21 cellular contexts compared by ENCODE assay signal in genomic region chr12:122310636-122311035, GRCh38.
"Had no signal": no experiment of that assay in that cellular context is flagged by ENCODE, and none has a peak within 500 bp of the region (broad histone marks: within the 10 kb centered on the region; RNA-seq: fewer than 3 reads in every experiment).

No MANE protein-coding gene starts in this region.

- H3K27ac ChIP-seq: adrenal gland, cardiac muscle cell, colonic mucosa, esophagus squamous epithelium, neutrophil, right atrium auricular region, skin epidermis had no signal

- H3K27me3 Mint-ChIP-seq: activated CD4-positive, alpha-beta memory T cell treated with anti-CD3 and anti-CD28 coated beads, Interleukin-2, amount 10 ng/mL, durations not matched to agents 7 days and 5 days; activated CD4-positive, alpha-beta T cell treated with anti-CD3 and anti-CD28 coated beads for 36 hours; activated naive CD4-positive, alpha-beta T cell treated with anti-CD3 and anti-CD28 coated beads, Interleukin-2, amount 50 U/mL, for 24 hours; activated T-cell treated with anti-CD3 and anti-CD28 coated beads, Interleukin-2, amount 50 U/mL, for 24 hours; naive thymus-derived CD4-positive, alpha-beta T cell; T-helper 17 cell had no signal

- H3K9me3 Mint-ChIP-seq: activated CD4-positive, alpha-beta memory T cell treated with anti-CD3 and anti-CD28 coated beads, Interleukin-2, amount 10 ng/mL, durations not matched to agents 7 days and 5 days; activated naive CD4-positive, alpha-beta T cell treated with anti-CD3 and anti-CD28 coated beads, Interleukin-2, amount 50 U/mL, for 24 hours; activated T-cell treated with anti-CD3 and anti-CD28 coated beads, Interleukin-2, amount 50 U/mL, for 24 hours; naive thymus-derived CD4-positive, alpha-beta T cell had no signal

- H3K36me3 ChIP-seq: colonic mucosa had no signal

- H3K9me3 ChIP-seq: adrenal gland, colonic mucosa, esophagus squamous epithelium, neutrophil, right atrium auricular region had no signal

- DNase-seq: activated CD4-positive, alpha-beta memory T cell treated with anti-CD3 and anti-CD28 coated beads, Interleukin-2, amount 10 ng/mL, durations not matched to agents 7 days and 5 days; activated CD4-positive, alpha-beta T cell treated with anti-CD3 and anti-CD28 coated beads for 36 hours; activated effector memory CD4-positive, alpha-beta T cell treated with Interleukin-2 at 50 U/mL for 16 hours; activated T-cell treated with anti-CD3 and anti-CD28 coated beads, Interleukin-2, amount 50 U/mL, for 24 hours; adrenal gland; colonic mucosa; effector CD4-positive, alpha-beta T cell; esophagus squamous epithelium; foreskin fibroblast; naive thymus-derived CD4-positive, alpha-beta T cell; stimulated activated CD4-positive, alpha-beta T cell treated with anti-CD3 and anti-CD28 coated beads, Interleukin-4, amount 100 ng/mL, for 24 hours; stimulated activated naive CD4-positive, alpha-beta T cell treated with Interleukin-2 at 50 U/mL for 16 hours; substantia nigra; T-helper 17 cell; trophoblast cell had no signal

- H3K4me1 ChIP-seq: colonic mucosa, esophagus squamous epithelium, right atrium auricular region had no signal

- H3K4me3 Mint-ChIP-seq: activated CD4-positive, alpha-beta memory T cell treated with anti-CD3 and anti-CD28 coated beads, Interleukin-2, amount 10 ng/mL, durations not matched to agents 7 days and 5 days; activated CD4-positive, alpha-beta T cell treated with anti-CD3 and anti-CD28 coated beads for 36 hours; activated naive CD4-positive, alpha-beta T cell treated with anti-CD3 and anti-CD28 coated beads, Interleukin-2, amount 50 U/mL, for 24 hours; activated T-cell treated with anti-CD3 and anti-CD28 coated beads, Interleukin-2, amount 50 U/mL, for 24 hours; naive thymus-derived CD4-positive, alpha-beta T cell; T-helper 17 cell had no signal

- H3K27ac Mint-ChIP-seq: activated CD4-positive, alpha-beta memory T cell treated with anti-CD3 and anti-CD28 coated beads, Interleukin-2, amount 10 ng/mL, durations not matched to agents 7 days and 5 days; activated CD4-positive, alpha-beta T cell treated with anti-CD3 and anti-CD28 coated beads for 36 hours; activated naive CD4-positive, alpha-beta T cell treated with anti-CD3 and anti-CD28 coated beads, Interleukin-2, amount 50 U/mL, for 24 hours; T-helper 17 cell had no signal

- H3K4me3 ChIP-seq: adrenal gland, cardiac muscle cell, colonic mucosa, esophagus squamous epithelium, lung, right atrium auricular region, skin epidermis had no signal

- H3K4me1 Mint-ChIP-seq: activated CD4-positive, alpha-beta memory T cell treated with anti-CD3 and anti-CD28 coated beads, Interleukin-2, amount 10 ng/mL, durations not matched to agents 7 days and 5 days; activated CD4-positive, alpha-beta T cell treated with anti-CD3 and anti-CD28 coated beads for 36 hours; activated naive CD4-positive, alpha-beta T cell treated with anti-CD3 and anti-CD28 coated beads, Interleukin-2, amount 50 U/mL, for 24 hours had no signal
